Comparison of ENCODE assay signal across 26 cellular contexts in the genomic region with DNA sequence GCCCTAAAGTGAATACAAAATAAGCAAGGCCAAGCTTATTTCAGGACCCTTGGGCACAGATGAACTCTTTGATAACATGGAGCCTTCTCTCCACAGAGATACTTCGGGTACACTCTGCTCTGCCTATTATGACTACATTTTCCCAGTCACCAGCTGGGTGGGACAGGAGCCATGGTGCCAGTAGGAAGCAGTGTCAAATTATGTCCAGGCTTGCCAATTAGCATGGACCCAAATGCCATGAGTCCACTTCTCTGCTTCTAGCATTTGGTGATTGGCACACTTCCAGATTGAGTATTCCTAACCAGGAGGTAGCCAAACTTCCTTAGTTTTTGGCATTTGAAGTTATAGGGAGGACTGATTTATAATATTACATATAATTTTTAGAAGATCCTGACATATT.
"Had no signal": no experiment of that assay in that cellular context is flagged by ENCODE, and none has a peak within 500 bp of the region (broad histone marks: within the 10 kb centered on the region; RNA-seq: fewer than 3 reads in every experiment).

No MANE protein-coding gene starts in this region.

- H3K4me3 ChIP-seq: ovary, psoas muscle, right lobe of liver, sigmoid colon, suprapubic skin, testis, tibial artery, transverse colon, upper lobe of right lung, uterus had no signal

- ATAC-seq: naive thymus-derived CD8-positive, alpha-beta T cell; natural killer cell treated with Interleukin-12 subunit alpha and Interleukin-12 subunit beta and Interleukin-15 and Interleukin-18, amount 100 ng/mL, for 72 hours; psoas muscle; right cardiac atrium; right lobe of liver; stimulated activated memory B cell treated with anti-CD40 and anti-IgM and Interleukin-4, amounts not matched to agents 10 μg/mL and 1 μg/mL and 100 μg/mL, for 72 hours; stimulated activated naive CD8-positive, alpha-beta T cell treated with anti-CD3 and anti-CD28 coated beads, Interleukin-15, amount 100 ng/mL, for 72 hours; stimulated activated naive CD8-positive, alpha-beta T cell treated with anti-CD3 and anti-CD28 coated beads, Interleukin-15, Interleukin-2, amounts not matched to agents 100 U/mL and 50 U/mL, for 24 hours; upper lobe of right lung had no signal

- DNase-seq: naive thymus-derived CD8-positive, alpha-beta T cell; nephron progenitor cell; occipital lobe; ovary; posterior cingulate gyrus; psoas muscle; right cardiac atrium; right lobe of liver; sigmoid colon; small intestine; stimulated activated CD4-positive, alpha-beta T cell treated with anti-CD3 and anti-CD28 coated beads, Interleukin-15, amount 100 ng/mL, for 24 hours; stimulated activated CD4-positive, alpha-beta T cell treated with anti-CD3 and anti-CD28 coated beads, Interleukin-4, amount 100 ng/mL, for 1 hour; stimulated activated CD4-positive, alpha-beta T cell treated with anti-CD3 and anti-CD28 coated beads, Interleukin-4, amount 100 ng/mL, for 4 hours; stimulated activated CD8-positive, alpha-beta memory T cell treated with anti-CD3 and anti-CD28 coated beads, Interleukin-4, amount 100 ng/mL, for 48 hours; stimulated activated naive CD4-positive, alpha-beta T cell; stimulated activated naive CD8-positive, alpha-beta T cell treated with anti-CD3 and anti-CD28 coated beads, Interleukin-15, amount 100 ng/mL, for 72 hours; stimulated activated naive CD8-positive, alpha-beta T cell treated with anti-CD3 and anti-CD28 coated beads, Interleukin-15, Interleukin-2, amounts not matched to agents 100 U/mL and 50 U/mL, for 24 hours; testis; tibial artery; transverse colon; upper lobe of right lung; uterus had no signal

- H3K27ac ChIP-seq: ovary, parathyroid adenoma, psoas muscle, right lobe of liver, sigmoid colon, suprapubic skin, testis, tibial artery, transverse colon, upper lobe of right lung, uterus had no signal

- H3K36me3 ChIP-seq: ovary, right lobe of liver, sigmoid colon, suprapubic skin, tibial artery, transverse colon, upper lobe of right lung, uterus had no signal

- H3K27me3 ChIP-seq: ovary, right lobe of liver, sigmoid colon, suprapubic skin, testis, tibial artery, transverse colon, upper lobe of right lung, uterus had no signal

- H3K9me3 ChIP-seq: ovary, psoas muscle, right lobe of liver, sigmoid colon, suprapubic skin, testis, tibial artery, transverse colon, upper lobe of right lung, uterus had no signal

- H3K4me1 ChIP-seq: psoas muscle, right lobe of liver, sigmoid colon, suprapubic skin, testis, tibial artery, transverse colon, upper lobe of right lung, uterus had no signal
